In genomic region chr2:33011941-33012340, GRCh38 we compare ENCODE assay signal across 25 cellular contexts.
A peak's percentile ranks its signal among the peaks of the same experiment; 100 is the strongest.
DNase-seq lines count a peak whose midpoint lies in the region; ATAC-seq and TF ChIP-seq lines count a peak whose summit lies in the region.
"Had no signal": no experiment of that assay in that cellular context is flagged by ENCODE, and none has a peak within 500 bp of the region (broad histone marks: within the 10 kb centered on the region; RNA-seq: fewer than 3 reads in every experiment).

No MANE protein-coding gene starts in this region.

- DNase-seq in cardiac muscle cell (ENCODE audit: low read depth in 1 of 2, low spot score in 1 of 2) (no peak), heart left ventricle (no peak), SJCRH30 (peak; percentile 47 to 59), epithelial cell of esophagus (ENCODE audit: low read depth) (peak; percentile 33), D341Med (ENCODE audit: low spot score) (no peak), AG08395 (ENCODE audit: low spot score) (no peak)
- no peak for DNase-seq in activated CD8-positive, alpha-beta memory T cell treated with anti-CD3 and anti-CD28 coated beads, Interleukin-2, amount 10 ng/mL, durations not matched to agents 7 days and 5 days
- DNase-seq: activated CD4-positive, alpha-beta T cell treated with anti-CD3 and anti-CD28 coated beads, Interleukin-2, amount 10 ng/mL, durations not matched to agents 7 days and 5 days; activated T-cell treated with anti-CD3 and anti-CD28 coated beads, Interleukin-2, amount 50 U/mL, for 72 hours; Calu3; KBM-7; left ventricle myocardium inferior; midbrain; MV-4-11; natural killer cell; NCI-H2171 treated with DMSO at 0.1 percent for 48 hours; NCI-H526 treated with DMSO at 0.1 percent for 48 hours; pancreas; upper lobe of right lung had no signal

- no peaks in the 10 kb centered on the region for H3K9me3 Mint-ChIP-seq in activated CD8-positive, alpha-beta memory T cell treated with anti-CD3 and anti-CD28 coated beads, Interleukin-2, amount 10 ng/mL, durations not matched to agents 7 days and 5 days (ENCODE audit: low read depth)
- H3K9me3 Mint-ChIP-seq: activated CD4-positive, alpha-beta T cell treated with anti-CD3 and anti-CD28 coated beads, Interleukin-2, amount 10 ng/mL, durations not matched to agents 7 days and 5 days; activated naive CD4-positive, alpha-beta T cell treated with anti-CD3 and anti-CD28 coated beads, Interleukin-2, amount 50 U/mL, for 24 hours; activated T-cell treated with anti-CD3 and anti-CD28 coated beads, Interleukin-2, amount 50 U/mL, for 72 hours; natural killer cell had no signal

- no peaks in the 10 kb centered on the region for H3K36me3 Mint-ChIP-seq in activated CD8-positive, alpha-beta memory T cell treated with anti-CD3 and anti-CD28 coated beads, Interleukin-2, amount 10 ng/mL, durations not matched to agents 7 days and 5 days
- H3K36me3 Mint-ChIP-seq: activated naive CD4-positive, alpha-beta T cell treated with anti-CD3 and anti-CD28 coated beads, Interleukin-2, amount 50 U/mL, for 24 hours; natural killer cell had no signal

- 80 to 87% (median 85%) methylated on average over 3 of the region's 3 CpGs for WGBS in heart left ventricle, 4 donors

- H3K9me3 ChIP-seq in cardiac muscle cell (ENCODE audit: low read depth) (no peaks in the 10 kb centered on the region), heart left ventricle (no peaks in the 10 kb centered on the region), SJCRH30 (replicated peaks) (no peaks in the 10 kb centered on the region)
- H3K9me3 ChIP-seq: left ventricle myocardium inferior, pancreas, upper lobe of right lung had no signal

- CTCF ChIA-PET in activated CD8-positive, alpha-beta memory T cell treated with anti-CD3 and anti-CD28 coated beads, Interleukin-2, amount 10 ng/mL, durations not matched to agents 7 days and 5 days (lab: Charles Lee) = no interaction called here

- no peaks in the 10 kb centered on the region for H3K4me1 Mint-ChIP-seq in activated CD8-positive, alpha-beta memory T cell treated with anti-CD3 and anti-CD28 coated beads, Interleukin-2, amount 10 ng/mL, durations not matched to agents 7 days and 5 days
- H3K4me1 Mint-ChIP-seq: activated CD4-positive, alpha-beta T cell treated with anti-CD3 and anti-CD28 coated beads, Interleukin-2, amount 10 ng/mL, durations not matched to agents 7 days and 5 days; activated naive CD4-positive, alpha-beta T cell treated with anti-CD3 and anti-CD28 coated beads, Interleukin-2, amount 50 U/mL, for 24 hours; natural killer cell had no signal

- H3K36me3 ChIP-seq in cardiac muscle cell (no peaks in the 10 kb centered on the region), heart left ventricle (no peaks in the 10 kb centered on the region), SJCRH30 (no peaks in the 10 kb centered on the region)
- H3K36me3 ChIP-seq: left ventricle myocardium inferior, pancreas, upper lobe of right lung had no signal

- H3K27me3 ChIP-seq in cardiac muscle cell (no peaks in the 10 kb centered on the region), heart left ventricle (no peaks in the 10 kb centered on the region), SJCRH30 (no peaks in the 10 kb centered on the region)
- H3K27me3 ChIP-seq: hepatocyte, pancreas, upper lobe of right lung had no signal

- H3K4me3 ChIP-seq in cardiac muscle cell (no peak overlapping the region), heart left ventricle (no peak overlapping the region), SJCRH30 (no peak overlapping the region), epithelial cell of esophagus (ENCODE audit: low read length) (no peak overlapping the region)
- H3K4me3 ChIP-seq: hepatocyte, left ventricle myocardium inferior, pancreas, SK-N-MC, upper lobe of right lung had no signal

- peak overlapping the region; percentile 6 for H3K27ac ChIP-seq in cardiac muscle cell
- no peak overlapping the region for H3K27ac ChIP-seq in heart left ventricle
- peak overlapping the region; percentile 22 for H3K27ac ChIP-seq in SJCRH30
- H3K27ac ChIP-seq: hepatocyte, left ventricle myocardium inferior, pancreas, RWPE1, SK-N-MC, upper lobe of right lung, VCaP had no signal

- TF ChIP-seq CTCF in cardiac muscle cell (IDR thresholded peaks at IDR 0.05; ENCODE audit: low read depth, low read length) (no peak), heart left ventricle (IDR thresholded peaks at IDR 0.05) (no peak), epithelial cell of esophagus (IDR thresholded peaks at IDR 0.05; ENCODE audit: insufficient read depth, low read depth, low read length, missing control alignments) (no peak)

- H3K4me3 Mint-ChIP-seq in activated CD8-positive, alpha-beta memory T cell treated with anti-CD3 and anti-CD28 coated beads, Interleukin-2, amount 10 ng/mL, durations not matched to agents 7 days and 5 days = no peak overlapping the region
- H3K4me3 Mint-ChIP-seq: activated CD4-positive, alpha-beta T cell treated with anti-CD3 and anti-CD28 coated beads, Interleukin-2, amount 10 ng/mL, durations not matched to agents 7 days and 5 days; activated naive CD4-positive, alpha-beta T cell treated with anti-CD3 and anti-CD28 coated beads, Interleukin-2, amount 50 U/mL, for 24 hours; activated T-cell treated with anti-CD3 and anti-CD28 coated beads, Interleukin-2, amount 50 U/mL, for 72 hours; natural killer cell had no signal

- ATAC-seq in heart left ventricle (no peak), HG03521 (IDR thresholded peaks at IDR 0.05; ENCODE audit: unreplicated experiment) (no peak)
- ATAC-seq in activated CD8-positive, alpha-beta memory T cell treated with anti-CD3 and anti-CD28 coated beads, Interleukin-2, amount 10 ng/mL, durations not matched to agents 7 days and 5 days = no peak
- ATAC-seq: activated T-cell treated with anti-CD3 and anti-CD28 coated beads, Interleukin-2, amount 50 U/mL, for 72 hours; natural killer cell; pancreas; upper lobe of right lung had no signal

- H3K4me1 ChIP-seq in cardiac muscle cell (ENCODE audit: low read depth) (peaks cover 65% of the 10 kb centered on the region), heart left ventricle (peaks cover 0 to 61% (median 21%) of the 10 kb centered on the region in 12 donors), SJCRH30 (peaks cover 45% of the 10 kb centered on the region)
- H3K4me1 ChIP-seq: upper lobe of right lung had no signal

- H3K27me3 Mint-ChIP-seq in activated CD8-positive, alpha-beta memory T cell treated with anti-CD3 and anti-CD28 coated beads, Interleukin-2, amount 10 ng/mL, durations not matched to agents 7 days and 5 days = peaks cover 2% of the 10 kb centered on the region

- intact Hi-C loops in heart left ventricle (cut with DNase I) = loop anchor here in 2 of 10 donors (10.0 kb wide), 2 partner anchors 57 to 67 kb away; partner anchors contain the start of gene LTBP1 (in 1 of the 2)

- no peak overlapping the region for H3K27ac Mint-ChIP-seq in activated CD8-positive, alpha-beta memory T cell treated with anti-CD3 and anti-CD28 coated beads, Interleukin-2, amount 10 ng/mL, durations not matched to agents 7 days and 5 days
- H3K27ac Mint-ChIP-seq: activated CD4-positive, alpha-beta T cell treated with anti-CD3 and anti-CD28 coated beads, Interleukin-2, amount 10 ng/mL, durations not matched to agents 7 days and 5 days; activated naive CD4-positive, alpha-beta T cell treated with anti-CD3 and anti-CD28 coated beads, Interleukin-2, amount 50 U/mL, for 24 hours; activated T-cell treated with anti-CD3 and anti-CD28 coated beads, Interleukin-2, amount 50 U/mL, for 72 hours; natural killer cell had no signal

- TF ChIP-seq POLR2A in heart left ventricle (IDR thresholded peaks at IDR 0.05) = no peak

Comparison
In these comparisons a context has a peak if more than half of its experiments do, and no peak if none do; other contexts are left out.
1. H3K27ac ChIP-seq: peak in cardiac muscle cell (single experiment) and SJCRH30 (single experiment); none in heart left ventricle (0 of 12).
2. DNase-seq: peak in SJCRH30 (2 of 2) and epithelial cell of esophagus (single experiment); none in cardiac muscle cell (0 of 2), heart left ventricle (0 of 5), D341Med (single experiment), activated CD8-positive, alpha-beta memory T cell treated with anti-CD3 and anti-CD28 coated beads, Interleukin-2, amount 10 ng/mL, durations not matched to agents 7 days and 5 days (single experiment) and AG08395 (single experiment).